Comparison of ENCODE assay signal across 12 cellular contexts in the genomic region with DNA sequence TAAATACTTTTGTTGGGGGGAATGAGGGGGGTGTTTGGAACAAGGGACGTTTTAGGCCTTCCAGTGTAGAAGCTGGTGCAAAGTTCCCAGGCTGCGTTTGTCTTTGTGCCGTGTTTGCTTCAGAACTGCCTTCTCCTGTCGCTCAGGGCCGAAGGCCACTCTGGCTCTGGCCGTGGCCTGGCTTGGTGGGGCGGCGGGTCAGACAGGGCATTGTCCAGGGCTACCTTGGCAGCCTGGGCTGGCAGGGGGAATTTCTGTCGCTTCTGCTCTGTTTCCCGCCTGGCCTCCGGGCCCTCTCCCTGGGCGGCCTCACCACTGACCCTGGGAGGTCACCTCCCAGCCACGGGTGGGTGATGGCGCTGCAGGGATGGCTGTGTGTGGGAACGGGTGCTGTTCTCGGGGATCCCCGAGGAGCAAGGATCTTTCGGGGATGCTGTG.
"Had no signal": no experiment of that assay in that cellular context is flagged by ENCODE, and none has a peak within 500 bp of the region (broad histone marks: within the 10 kb centered on the region; RNA-seq: fewer than 3 reads in every experiment).

No MANE protein-coding gene starts in this region.

- ATAC-seq: lower lobe of right lung had no signal

- H3K4me3 Mint-ChIP-seq: activated naive CD4-positive, alpha-beta T cell treated with anti-CD3 and anti-CD28 coated beads, Interleukin-2, amount 10 ng/mL, durations not matched to agents 7 days and 5 days; central memory CD8-positive, alpha-beta T cell; naive B cell had no signal

- H3K36me3 ChIP-seq: adrenal gland, lower lobe of right lung, transverse colon had no signal

- H3K4me1 Mint-ChIP-seq: activated naive CD4-positive, alpha-beta T cell treated with anti-CD3 and anti-CD28 coated beads, Interleukin-2, amount 10 ng/mL, durations not matched to agents 7 days and 5 days; central memory CD8-positive, alpha-beta T cell; naive B cell had no signal

- H3K9me3 ChIP-seq: adrenal gland, lower lobe of right lung, transverse colon had no signal

- H3K4me3 ChIP-seq: adrenal gland, lower lobe of right lung, transverse colon had no signal

- H3K9me3 Mint-ChIP-seq: activated naive CD4-positive, alpha-beta T cell treated with anti-CD3 and anti-CD28 coated beads, Interleukin-2, amount 10 ng/mL, durations not matched to agents 7 days and 5 days; activated T-helper 2 cell treated with anti-CD3 and anti-CD28 coated beads, Interferon-gamma antibody, Interleukin-2, Interleukin-4, amounts not matched to agents 10 μg/mL and 5 μg/mL and 100 μg/mL, durations not matched to agents 14 hours and 24 hours and 36 hours had no signal

- H3K4me1 ChIP-seq: adrenal gland, lower lobe of right lung, transverse colon had no signal

- H3K27me3 ChIP-seq: transverse colon had no signal

- DNase-seq: activated CD4-positive, alpha-beta T cell treated with anti-CD3 and anti-CD28 coated beads, Interleukin-2, amount 50 U/mL, for 1 hour; activated naive CD4-positive, alpha-beta T cell treated with anti-CD3 and anti-CD28 coated beads, Interleukin-2, amount 10 ng/mL, durations not matched to agents 7 days and 5 days; activated T-cell treated with anti-CD3 and anti-CD28 coated beads for 4 hours; adrenal gland; effector memory CD4-positive, alpha-beta T cell; lower lobe of right lung; naive B cell; occipital lobe; stimulated activated CD4-positive, alpha-beta T cell treated with anti-CD3 and anti-CD28 coated beads, Interleukin-15, amount 100 ng/mL, for 24 hours; transverse colon had no signal

- H3K36me3 Mint-ChIP-seq: activated naive CD4-positive, alpha-beta T cell treated with anti-CD3 and anti-CD28 coated beads, Interleukin-2, amount 10 ng/mL, durations not matched to agents 7 days and 5 days; naive B cell had no signal

- H3K27ac Mint-ChIP-seq: activated naive CD4-positive, alpha-beta T cell treated with anti-CD3 and anti-CD28 coated beads, Interleukin-2, amount 10 ng/mL, durations not matched to agents 7 days and 5 days; activated T-helper 2 cell treated with anti-CD3 and anti-CD28 coated beads, Interferon-gamma antibody, Interleukin-2, Interleukin-4, amounts not matched to agents 10 μg/mL and 5 μg/mL and 100 μg/mL, durations not matched to agents 14 hours and 24 hours and 36 hours; naive B cell had no signal

- H3K27me3 Mint-ChIP-seq: naive B cell had no signal

- H3K27ac ChIP-seq: adrenal gland, lower lobe of right lung, transverse colon had no signal
